8 cellular contexts compared by ENCODE assay signal in the genomic region with DNA sequence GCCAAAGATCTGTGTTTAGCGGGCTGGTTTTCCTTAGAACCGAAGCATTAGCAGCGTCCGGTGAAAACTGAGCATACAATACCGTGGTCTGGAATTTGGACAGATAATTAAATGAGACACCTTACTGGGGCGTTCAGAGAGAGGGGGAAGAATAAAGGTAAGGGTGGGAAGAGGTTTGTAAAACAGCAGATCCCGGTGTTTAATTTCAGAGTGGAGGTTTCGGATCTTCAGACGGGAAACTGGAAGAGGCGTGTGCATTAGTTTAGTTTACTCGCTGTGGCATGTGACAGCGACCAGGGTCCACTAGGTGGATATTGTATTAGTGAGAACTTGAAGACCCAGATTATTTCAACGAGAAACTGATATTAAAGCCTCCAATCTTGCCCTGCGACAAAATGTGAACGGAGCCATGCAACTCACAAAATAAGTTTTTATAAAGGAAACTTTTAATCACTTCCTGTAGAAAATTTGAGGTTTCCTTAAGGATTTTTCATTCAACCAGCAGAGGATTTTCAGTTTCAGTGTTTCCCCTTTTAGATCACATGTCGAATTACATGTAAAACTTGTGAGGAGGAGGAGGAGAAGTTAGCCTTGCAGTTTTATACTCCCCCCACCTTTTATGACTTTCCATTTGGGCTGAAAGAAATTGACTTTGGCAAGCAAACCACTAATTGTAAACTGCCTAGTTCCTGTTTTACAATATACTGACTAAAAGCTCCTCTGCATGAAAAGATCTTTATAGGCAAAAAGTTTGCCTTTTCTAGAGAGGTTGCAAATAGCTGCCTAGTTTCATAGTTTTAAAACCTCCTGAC. TPM values are rescaled to one million over a fixed set of nuclear protein-coding genes. Genes with fewer than 3 reads are reported as not detected.
A peak's percentile ranks its signal among the peaks of the same experiment; 100 is the strongest.
DNase-seq lines count a peak whose midpoint lies in the region; ATAC-seq and TF ChIP-seq lines count a peak whose summit lies in the region.

No MANE protein-coding gene starts in this region.

- ATAC-seq in HG02938 (IDR thresholded peaks at IDR 0.05; ENCODE audit: unreplicated experiment) = no peak
- ATAC-seq in GM21390 (IDR thresholded peaks at IDR 0.05; ENCODE audit: unreplicated experiment) = no peak
- ATAC-seq in GM19397 (IDR thresholded peaks at IDR 0.05; ENCODE audit: unreplicated experiment) = no peak

- peak; percentile 49 for TF ChIP-seq CTCF in fibroblast of pulmonary artery (IDR thresholded peaks at IDR 0.05; ENCODE audit: low read length, missing control alignments)
- peak; percentile 51 for TF ChIP-seq CTCF in retinal pigment epithelial cell (conservative IDR thresholded peaks at IDR 0.05; ENCODE audit: low read depth, low read length)

- DNase-seq in H4 (ENCODE audit: low spot score) (peak; percentile 29), RPMI7951 (ENCODE audit: low read depth) (peak; percentile 59), fibroblast of pulmonary artery (ENCODE audit: low read depth) (peak; percentile 59), retinal pigment epithelial cell (ENCODE audit: low read depth) (no peak)
- DNase-seq in stimulated activated naive CD4-positive, alpha-beta T cell (lab: John Stamatoyannopoulos, UW) = no peak

- peak overlapping the region; percentile 75 for H3K4me3 ChIP-seq in fibroblast of pulmonary artery (replicated peaks; ENCODE audit: low read depth, low read length)
- H3K4me3 ChIP-seq in retinal pigment epithelial cell (ENCODE audit: low read length) = peak overlapping the region; percentile 75

RNA-seq across cellular contexts. Expression of gene BAMBI, which starts 2.8 kb away (rescaled TPM):
- total RNA-seq in H4 (2014; rRNA removed; shearing (Covaris generic)) = 51.3 and 58.9 TPM in 2 replicates
- total RNA-seq in RPMI7951 (2014; rRNA removed; shearing (Covaris generic)) = 39.1 and 44.6 TPM in 2 replicates

Comparison
In these comparisons a context has a peak if more than half of its experiments do, and no peak if none do; other contexts are left out.
1. DNase-seq: peak in H4 (single experiment), RPMI7951 (single experiment) and fibroblast of pulmonary artery (single experiment); none in retinal pigment epithelial cell (single experiment) and stimulated activated naive CD4-positive, alpha-beta T cell (0 of 6).